Comparison of ENCODE assay signal across 9 cellular contexts in genomic region chr2:236166157-236166780, GRCh38. TPM values are rescaled to one million over a fixed set of nuclear protein-coding genes. Genes with fewer than 3 reads are reported as not detected.
DNase-seq lines count a peak whose midpoint lies in the region; ATAC-seq and TF ChIP-seq lines count a peak whose summit lies in the region.
"Had no signal": no experiment of that assay in that cellular context is flagged by ENCODE, and none has a peak within 500 bp of the region (broad histone marks: within the 10 kb centered on the region; RNA-seq: fewer than 3 reads in every experiment).

No MANE protein-coding gene starts in this region.

- intact Hi-C loops in mammary epithelial cell (cut with micrococcal nuclease) = no loop called here

- DNase-seq in 8988T = peak; percentile 28
- no peak for DNase-seq in mammary epithelial cell
- DNase-seq in NK-92 treated with Interleukin-12 subunit alpha and Interleukin-12 subunit beta, amount 100 ng/mL, for 24 hours (lab: John Stamatoyannopoulos, UW) = no peak
- DNase-seq in glomerular visceral epithelial cell (ENCODE audit: extremely low spot score) = no peak
- DNase-seq in anterior cingulate cortex (lab: John Stamatoyannopoulos, UW) = no peak
- DNase-seq: cerebellar nuclear complex had no signal

- no peak for ATAC-seq in HG03571 (IDR thresholded peaks at IDR 0.05; ENCODE audit: unreplicated experiment)

- no peaks in the 10 kb centered on the region for H3K79me2 ChIP-seq in mammary epithelial cell (ENCODE audit: insufficient read depth, low read length)

- TF ChIP-seq CTCF in mammary epithelial cell (conservative IDR thresholded peaks at IDR 0.05 in 1 of 2, IDR thresholded peaks at IDR 0.05 in 1 of 2; ENCODE audit: extremely low read depth in 1 of 2, insufficient read depth in 1 of 2, low read depth in 1 of 2, low read length in 2 of 2) = no peak

- H4K20me1 ChIP-seq in mammary epithelial cell (ENCODE audit: insufficient read depth, low read length) = no peaks in the 10 kb centered on the region

- in situ Hi-C loops in mammary epithelial cell (cut with MboI; ENCODE audit: low sequenced_read_pairs in 2 of 2) = no loop called here

- no peak overlapping the region for H3K27ac ChIP-seq in mammary epithelial cell (ENCODE audit: insufficient read depth, low read depth, low read length)
- no peak overlapping the region for H3K27ac ChIP-seq in muscle layer of duodenum (ENCODE audit: low read length)

- no peaks in the 10 kb centered on the region for H3K36me3 ChIP-seq in ES-I3 (ENCODE audit: insufficient read depth, low read length)
- no peaks in the 10 kb centered on the region for H3K36me3 ChIP-seq in mammary epithelial cell (ENCODE audit: insufficient read depth, low read length)
- H3K36me3 ChIP-seq in muscle layer of duodenum (ENCODE audit: control insufficient read depth in 1 of 2, insufficient read depth in 2 of 2, low read length in 2 of 2) = no peaks in the 10 kb centered on the region

- H3K9ac ChIP-seq in ES-I3 (ENCODE audit: low read depth, low read length) (peak overlapping the region; percentile 65; the same call in 1 of the 2 replicates), mammary epithelial cell (ENCODE audit: insufficient read depth, low read length) (no peak overlapping the region)

- H2AFZ ChIP-seq in mammary epithelial cell (ENCODE audit: low read depth, low read length) = peak overlapping the region; percentile 56

- H3K4me2 ChIP-seq in mammary epithelial cell (ENCODE audit: insufficient read depth, low read depth, low read length) = peak overlapping the region; percentile 62

- WGBS in mammary epithelial cell (ENCODE audit: low coverage, missing lambda C conversion rate) = 12% methylated on average over 23 of the region's 41 CpGs

- no TSS peak for BruUV-seq in mammary epithelial cell (replicated peaks; lab: Mats Ljungman, UMichigan)

- no peaks in the 10 kb centered on the region for H3K9me3 ChIP-seq in ES-I3 (ENCODE audit: control insufficient read depth, insufficient read depth, low read length)
- H3K9me3 ChIP-seq in mammary epithelial cell (replicated peaks; ENCODE audit: insufficient read depth, low read length) = no peaks in the 10 kb centered on the region
- no peaks in the 10 kb centered on the region for H3K9me3 ChIP-seq in muscle layer of duodenum (ENCODE audit: control insufficient read depth in 1 of 2, low read length in 2 of 2)

- H3K4me3 ChIP-seq in mammary epithelial cell (replicated peaks in 1 of 3; ENCODE audit: insufficient read depth in 1 of 3, low read depth in 2 of 3, low read length in 3 of 3) (peak overlapping the region in 1 of 3 experiments; percentile 7), muscle layer of duodenum (ENCODE audit: low read depth in 1 of 2, low read length in 2 of 2) (peak overlapping the region; percentile 16 to 51)

- dilution Hi-C loops in mammary epithelial cell (cut with HindIII; ENCODE audit: low sequenced_read_pairs) = no loop called here

- H3K4me1 ChIP-seq in ES-I3 (ENCODE audit: insufficient read depth, low read length) (peaks cover 16% of the 10 kb centered on the region), mammary epithelial cell (ENCODE audit: insufficient read depth, low read length) (peaks cover 27% of the 10 kb centered on the region), muscle layer of duodenum (ENCODE audit: control insufficient read depth in 1 of 2, insufficient read depth in 2 of 2, low read length in 2 of 2) (peaks cover 0 to 63% of the 10 kb centered on the region in 2 donors)

- H3K27me3 ChIP-seq in mammary epithelial cell (ENCODE audit: insufficient read depth, low read length) = peaks cover 63% of the 10 kb centered on the region
- peaks cover 78% of the 10 kb centered on the region for H3K27me3 ChIP-seq in muscle layer of duodenum (ENCODE audit: low read depth, low read length)

- CTCF ChIA-PET in mammary epithelial cell (lab: Charles Lee; ENCODE audit: low non-redundant PET) = no interaction called here

RNA-seq across cellular contexts. Expression of gene GBX2, which starts 1.9 kb away (rescaled TPM):
- under 1 TPM; 0.17 to 0.38 TPM for total RNA-seq in mammary epithelial cell
- not detected for polyA plus RNA-seq in mammary epithelial cell
- not detected for polyA minus RNA-seq in mammary epithelial cell
